36 cellular contexts compared by ENCODE assay signal in genomic region chr9:27476870-27477269, GRCh38. TPM values are rescaled to one million over a fixed set of nuclear protein-coding genes. Genes with fewer than 3 reads are reported as not detected.
"Had no signal": no experiment of that assay in that cellular context is flagged by ENCODE, and none has a peak within 500 bp of the region (broad histone marks: within the 10 kb centered on the region; RNA-seq: fewer than 3 reads in every experiment).

No MANE protein-coding gene starts in this region.

- H3K9me3 ChIP-seq: MG63, SJCRH30 had no signal

- DNase-seq: activated CD4-positive, alpha-beta memory T cell treated with anti-CD3 and anti-CD28 coated beads, Interleukin-2, amount 10 ng/mL, durations not matched to agents 7 days and 5 days; activated CD4-positive, alpha-beta T cell treated with anti-CD3 and anti-CD28 coated beads for 48 hours; activated CD4-positive, CD25-positive, alpha-beta regulatory T cell treated with anti-CD3 and anti-CD28 coated beads, Interleukin-2, amount 50 U/mL, for 72 hours; activated CD8-positive, alpha-beta memory T cell treated with anti-CD3 and anti-CD28 coated beads for 24 hours; activated CD8-positive, alpha-beta memory T cell treated with anti-CD3 and anti-CD28 coated beads, Interleukin-2, amount 10 ng/mL, durations not matched to agents 7 days and 5 days; activated CD8-positive, alpha-beta memory T cell treated with anti-CD3 and anti-CD28 coated beads, Interleukin-2, amount 50 U/mL, for 48 hours; activated effector memory CD4-positive, alpha-beta T cell treated with Interleukin-2 at 50 U/mL for 16 hours; activated naive CD4-positive, alpha-beta T cell; activated naive CD4-positive, alpha-beta T cell treated with anti-CD3 and anti-CD28 coated beads, Interleukin-2, amount 50 U/mL, for 16 hours; activated naive CD8-positive, alpha-beta T cell treated with anti-CD3 and anti-CD28 coated beads for 36 hours; activated T-cell treated with anti-CD3 and anti-CD28 coated beads, Interleukin-2, amount 50 U/mL, for 48 hours; amniotic stem cell; aorta; brain microvascular endothelial cell; Kasumi-1; KG1; MG63; NCI-H1092; NCI-H1417; NCI-H146; NCI-H187; NCI-H2029 treated with DMSO at 0.1 percent for 48 hours; NCI-H2107; NCI-H2171; NCI-H226; NCI-H524 treated with DMSO at 0.1 percent for 48 hours; SHP77; SJCRH30; T1000 had no signal

- H3K36me3 ChIP-seq: brain microvascular endothelial cell, MG63, SJCRH30 had no signal

- H3K27me3 Mint-ChIP-seq: activated CD4-positive, alpha-beta memory T cell treated with anti-CD3 and anti-CD28 coated beads, Interleukin-2, amount 10 ng/mL, durations not matched to agents 7 days and 5 days; activated naive CD8-positive, alpha-beta T cell treated with anti-CD3 and anti-CD28 coated beads for 36 hours; central memory CD8-positive, alpha-beta T cell had no signal

- H3K4me3 ChIP-seq: MG63, SJCRH30, SK-N-MC had no signal

- H3K4me3 Mint-ChIP-seq: activated CD4-positive, alpha-beta memory T cell treated with anti-CD3 and anti-CD28 coated beads, Interleukin-2, amount 10 ng/mL, durations not matched to agents 7 days and 5 days; activated CD8-positive, alpha-beta memory T cell treated with anti-CD3 and anti-CD28 coated beads, Interleukin-2, amount 10 ng/mL, durations not matched to agents 7 days and 5 days; activated naive CD8-positive, alpha-beta T cell treated with anti-CD3 and anti-CD28 coated beads for 36 hours; central memory CD8-positive, alpha-beta T cell had no signal

- ATAC-seq: activated CD8-positive, alpha-beta memory T cell treated with anti-CD3 and anti-CD28 coated beads, Interleukin-2, amount 10 ng/mL, durations not matched to agents 7 days and 5 days; Panc1 had no signal

- H3K27ac ChIP-seq: brain microvascular endothelial cell, SJCRH30, SK-N-MC had no signal

- H3K27ac Mint-ChIP-seq: activated CD4-positive, alpha-beta memory T cell treated with anti-CD3 and anti-CD28 coated beads, Interleukin-2, amount 10 ng/mL, durations not matched to agents 7 days and 5 days; activated CD8-positive, alpha-beta memory T cell treated with anti-CD3 and anti-CD28 coated beads, Interleukin-2, amount 10 ng/mL, durations not matched to agents 7 days and 5 days; activated naive CD8-positive, alpha-beta T cell treated with anti-CD3 and anti-CD28 coated beads for 36 hours had no signal

- H3K36me3 Mint-ChIP-seq: activated CD8-positive, alpha-beta memory T cell treated with anti-CD3 and anti-CD28 coated beads, Interleukin-2, amount 10 ng/mL, durations not matched to agents 7 days and 5 days had no signal

- H3K4me1 Mint-ChIP-seq: activated CD4-positive, alpha-beta memory T cell treated with anti-CD3 and anti-CD28 coated beads, Interleukin-2, amount 10 ng/mL, durations not matched to agents 7 days and 5 days; activated naive CD8-positive, alpha-beta T cell treated with anti-CD3 and anti-CD28 coated beads for 36 hours; central memory CD8-positive, alpha-beta T cell had no signal

- H3K4me1 ChIP-seq: SJCRH30 had no signal

- H3K27me3 ChIP-seq: brain microvascular endothelial cell, MG63, SJCRH30 had no signal

RNA-seq across cellular contexts. Expression of gene IFNK, which starts 47.2 kb away (rescaled TPM):
- total RNA-seq: activated CD4-positive, alpha-beta memory T cell treated with anti-CD3 and anti-CD28 coated beads, Interleukin-2, amount 10 ng/mL, durations not matched to agents 7 days and 5 days; activated CD8-positive, alpha-beta memory T cell treated with anti-CD3 and anti-CD28 coated beads, Interleukin-2, amount 10 ng/mL, durations not matched to agents 7 days and 5 days; activated naive CD8-positive, alpha-beta T cell treated with anti-CD3 and anti-CD28 coated beads for 36 hours; aorta; NCI-H460; RPMI7951; SJCRH30; T-helper 1 cell treated with Interleukin-12 subunit alpha and Interleukin-12 subunit beta and Interleukin-4 antibody, amounts not matched to agents 30 ng/mL and 1 ng/mL, for 36 hours; T-helper 2 cell treated with Interferon-gamma antibody and Interleukin-4, amounts not matched to agents 100 ng/mL and 5 ng/mL, for 36 hours had no signal
- polyA plus RNA-seq: aorta had no signal

RNA-seq across cellular contexts. Expression of gene MOB3B, which starts 52.7 kb away (rescaled TPM):
- total RNA-seq: RPMI7951 had no signal
